ENCODE assay signal across 10 cellular contexts in the genomic region with DNA sequence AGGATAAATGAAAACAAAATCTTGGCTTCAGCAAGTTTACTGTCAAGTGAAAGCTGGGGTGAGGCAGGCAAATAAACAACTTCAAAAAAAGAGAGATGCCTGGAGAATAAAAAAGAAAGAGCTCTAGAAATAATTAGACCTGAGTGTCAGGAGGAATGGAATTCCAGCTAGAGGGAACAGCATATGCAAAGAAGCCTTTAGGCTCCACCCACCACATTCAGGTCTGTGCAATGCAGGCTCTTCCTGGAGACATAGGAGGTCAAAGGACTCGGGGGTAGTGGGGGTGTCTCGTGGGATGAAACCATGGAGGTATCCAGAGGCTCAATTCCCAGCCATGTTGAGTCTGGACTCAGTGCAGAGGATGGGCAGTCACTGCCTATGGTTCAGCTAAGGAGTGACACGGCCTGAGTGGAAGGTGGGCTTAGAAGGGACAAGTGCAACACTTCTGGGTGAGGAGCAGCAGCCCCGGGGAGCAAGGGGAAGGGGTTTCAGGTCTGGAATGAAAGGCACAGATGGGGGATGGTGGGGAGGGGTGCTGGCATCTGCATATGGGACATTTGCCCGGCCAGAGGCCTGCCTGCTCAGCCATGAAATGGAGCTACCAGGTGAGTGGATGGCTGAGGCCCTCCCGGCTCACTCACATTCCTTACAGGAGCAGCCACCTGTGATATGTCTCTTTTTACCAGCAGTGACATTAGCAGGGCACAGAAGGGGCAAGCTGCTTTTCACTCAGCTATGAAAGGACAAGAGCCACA.
"Had no signal": no experiment of that assay in that cellular context is flagged by ENCODE, and none has a peak within 500 bp of the region (broad histone marks: within the 10 kb centered on the region; RNA-seq: fewer than 3 reads in every experiment).

No MANE protein-coding gene starts in this region.

- H3K27ac Mint-ChIP-seq: activated naive CD4-positive, alpha-beta T cell treated with anti-CD3 and anti-CD28 coated beads, Interleukin-2, amount 50 U/mL, for 24 hours; activated T-cell treated with anti-CD3 and anti-CD28 coated beads, Interleukin-2, amount 50 U/mL, for 24 hours; stimulated activated naive B cell treated with anti-CD40 and anti-IgM and Interleukin-4, amounts not matched to agents 10 μg/mL and 1 μg/mL and 100 μg/mL, for 72 hours had no signal

- H3K27me3 ChIP-seq: upper lobe of left lung had no signal

- H3K9me3 Mint-ChIP-seq: activated naive CD4-positive, alpha-beta T cell treated with anti-CD3 and anti-CD28 coated beads, Interleukin-2, amount 50 U/mL, for 24 hours; activated T-cell treated with anti-CD3 and anti-CD28 coated beads, Interleukin-2, amount 50 U/mL, for 24 hours; stimulated activated naive B cell treated with anti-CD40 and anti-IgM and Interleukin-4, amounts not matched to agents 10 μg/mL and 1 μg/mL and 100 μg/mL, for 72 hours had no signal

- ATAC-seq: esophagus mucosa; stimulated activated naive B cell treated with anti-CD40 and anti-IgM and Interleukin-4, amounts not matched to agents 10 μg/mL and 1 μg/mL and 100 μg/mL, for 72 hours had no signal

- H3K4me3 Mint-ChIP-seq: activated naive CD4-positive, alpha-beta T cell treated with anti-CD3 and anti-CD28 coated beads, Interleukin-2, amount 50 U/mL, for 24 hours; activated T-cell treated with anti-CD3 and anti-CD28 coated beads, Interleukin-2, amount 50 U/mL, for 24 hours; stimulated activated naive B cell treated with anti-CD40 and anti-IgM and Interleukin-4, amounts not matched to agents 10 μg/mL and 1 μg/mL and 100 μg/mL, for 72 hours had no signal

- H3K4me3 ChIP-seq: smooth muscle cell, upper lobe of left lung had no signal

- H3K4me2 ChIP-seq: smooth muscle cell had no signal

- DNase-seq: activated effector memory CD4-positive, alpha-beta T cell treated with Interleukin-2 at 50 U/mL for 16 hours; activated T-cell treated with anti-CD3 and anti-CD28 coated beads, Interleukin-2, amount 50 U/mL, for 24 hours; central memory CD4-positive, alpha-beta T cell; stimulated activated CD4-positive, alpha-beta T cell treated with anti-CD3 and anti-CD28 coated beads, Interleukin-1b, Interleukin-23, amount 100 ng/mL, for 48 hours; stimulated activated naive B cell treated with anti-CD40 and anti-IgM and Interleukin-4, amounts not matched to agents 10 μg/mL and 1 μg/mL and 100 μg/mL, for 72 hours; T-helper 2 cell; upper lobe of left lung had no signal

- H3K27me3 Mint-ChIP-seq: stimulated activated naive B cell treated with anti-CD40 and anti-IgM and Interleukin-4, amounts not matched to agents 10 μg/mL and 1 μg/mL and 100 μg/mL, for 72 hours had no signal

- H3K36me3 Mint-ChIP-seq: activated naive CD4-positive, alpha-beta T cell treated with anti-CD3 and anti-CD28 coated beads, Interleukin-2, amount 50 U/mL, for 24 hours had no signal

- H3K4me1 Mint-ChIP-seq: activated naive CD4-positive, alpha-beta T cell treated with anti-CD3 and anti-CD28 coated beads, Interleukin-2, amount 50 U/mL, for 24 hours had no signal
